ENCODE assay signal across 22 cellular contexts in the genomic region with DNA sequence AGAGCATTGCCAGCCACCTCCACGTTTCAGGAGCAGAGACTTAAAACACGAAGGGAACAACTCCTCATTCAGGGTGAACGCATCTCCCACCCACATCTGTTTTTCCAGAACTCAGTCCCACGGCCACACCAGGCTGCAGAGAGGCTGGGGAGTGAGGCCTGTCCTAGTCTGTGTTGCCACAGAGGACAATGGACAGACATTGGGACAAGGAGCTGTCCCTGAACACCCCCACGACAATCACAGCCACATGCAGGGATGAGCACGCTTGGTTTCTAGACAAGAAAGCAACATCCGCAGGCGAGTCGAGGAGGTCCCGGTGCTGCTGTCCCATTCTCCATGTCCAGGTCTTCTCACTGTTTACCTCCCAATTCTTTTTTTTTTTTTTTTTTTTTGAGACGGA.
"Had no signal": no experiment of that assay in that cellular context is flagged by ENCODE, and none has a peak within 500 bp of the region (broad histone marks: within the 10 kb centered on the region; RNA-seq: fewer than 3 reads in every experiment).

No MANE protein-coding gene starts in this region.

- H3K27ac Mint-ChIP-seq: activated naive CD4-positive, alpha-beta T cell treated with anti-CD3 and anti-CD28 coated beads for 36 hours; activated naive CD8-positive, alpha-beta T cell had no signal

- H3K4me3 Mint-ChIP-seq: activated naive CD4-positive, alpha-beta T cell treated with anti-CD3 and anti-CD28 coated beads for 36 hours; activated naive CD8-positive, alpha-beta T cell; brain had no signal

- H3K27me3 Mint-ChIP-seq: activated naive CD8-positive, alpha-beta T cell had no signal

- H3K9me3 Mint-ChIP-seq: activated naive CD4-positive, alpha-beta T cell treated with anti-CD3 and anti-CD28 coated beads for 36 hours; brain had no signal

- H3K4me1 Mint-ChIP-seq: brain had no signal

- DNase-seq: activated CD4-positive, alpha-beta T cell treated with anti-CD3 and anti-CD28 coated beads for 48 hours; activated CD4-positive, alpha-beta T cell treated with anti-CD3 and anti-CD28 coated beads, Interleukin-2, amount 50 U/mL, for 48 hours; activated CD4-positive, CD25-positive, alpha-beta regulatory T cell treated with anti-CD3 and anti-CD28 coated beads, Interleukin-2, amount 50 U/mL, for 72 hours; activated gamma-delta T cell; activated naive CD4-positive, alpha-beta T cell treated with anti-CD3 and anti-CD28 coated beads for 36 hours; activated T-cell treated with anti-CD3 and anti-CD28 coated beads for 4 hours; amygdala; MG63; MV-4-11; NCI-H1105; NCI-H1436; NCI-H187; NCI-H2081; NCI-H510A treated with DMSO at 0.1 percent for 48 hours; NCI-H69; NK-92 treated with Interleukin-12 subunit alpha and Interleukin-12 subunit beta, amount 100 ng/mL, for 24 hours; Peyer's patch; Right ventricle myocardium superior; SJCRH30; SK-N-SH had no signal
